In the genomic region with DNA sequence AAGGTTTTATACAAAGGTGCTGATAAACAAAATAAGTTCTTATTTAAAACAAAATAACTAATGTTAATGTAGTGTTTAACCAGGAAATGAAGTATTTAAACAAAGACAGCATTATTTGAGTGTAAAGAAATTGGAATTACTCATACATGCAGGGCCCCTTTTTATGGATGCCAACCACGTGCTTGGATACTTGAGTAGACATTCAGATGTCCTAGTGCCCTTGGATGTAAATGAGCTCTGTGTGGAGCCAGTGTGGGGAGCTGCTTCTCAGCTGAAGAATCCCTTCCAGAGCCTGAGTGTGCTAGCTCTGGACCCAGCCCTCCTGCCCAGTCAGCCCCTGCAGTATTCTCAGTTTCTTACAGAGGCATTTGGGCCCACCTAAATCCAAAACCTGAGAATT, we compare ENCODE assay signal across 14 cellular contexts.
A peak's percentile ranks its signal among the peaks of the same experiment; 100 is the strongest.
DNase-seq lines count a peak whose midpoint lies in the region; ATAC-seq and TF ChIP-seq lines count a peak whose summit lies in the region.
"Had no signal": no experiment of that assay in that cellular context is flagged by ENCODE, and none has a peak within 500 bp of the region (broad histone marks: within the 10 kb centered on the region; RNA-seq: fewer than 3 reads in every experiment).

No MANE protein-coding gene starts in this region.

- no peak for TF ChIP-seq CTCF in KMS-11 (conservative IDR thresholded peaks at IDR 0.05; ENCODE audit: low read depth, low read length)

- DNase-seq in DMS53 (lab: John Stamatoyannopoulos, UW) (peak; percentile 48), astrocyte of the hippocampus (ENCODE audit: low read depth, low spot score) (peak; percentile 52), left kidney (ENCODE audit: low read depth, low spot score) (peak; percentile 52), 8988T (no peak), NCI-H1092 treated with DMSO at 0.1 percent for 48 hours (lab: John Stamatoyannopoulos, UW) (no peak), NCI-H748 treated with DMSO at 0.1 percent for 48 hours (lab: John Stamatoyannopoulos, UW) (no peak)
- DNase-seq: colonic mucosa; GF-D8; NCI-H1105 treated with DMSO at 0.1 percent for 48 hours; NCI-H510A treated with DMSO at 0.1 percent for 48 hours; stimulated activated CD4-positive, alpha-beta T cell treated with anti-CD3 and anti-CD28 coated beads, Interleukin-4, amount 100 ng/mL, for 1 hour had no signal

- no peak for ATAC-seq in GM19351 (IDR thresholded peaks at IDR 0.05; ENCODE audit: unreplicated experiment)
- ATAC-seq: stimulated activated memory B cell treated with anti-CD40 and anti-IgM and Interleukin-4, amounts not matched to agents 10 μg/mL and 1 μg/mL and 100 μg/mL, for 72 hours had no signal

- H3K4me2 ChIP-seq in KMS-11, result no peak overlapping the region

- H3K79me2 ChIP-seq in KMS-11 (ENCODE audit: insufficient read depth, low read depth), result no peaks in the 10 kb centered on the region

- no peaks in the 10 kb centered on the region for H3K27me3 ChIP-seq in KMS-11 (ENCODE audit: insufficient read depth, low read depth)
- H3K27me3 ChIP-seq: colonic mucosa had no signal

- H3K4me1 ChIP-seq in KMS-11 (ENCODE audit: low read depth, poor library complexity, severe bottlenecking), result peaks cover 22% of the 10 kb centered on the region
- H3K4me1 ChIP-seq: colonic mucosa had no signal

- no peak overlapping the region for H2AFZ ChIP-seq in KMS-11 (ENCODE audit: low read depth)

- peak overlapping the region; percentile 9; the same call in 1 of the 2 replicates for H3K27ac ChIP-seq in KMS-11
- H3K27ac ChIP-seq: colonic mucosa had no signal

- no peaks in the 10 kb centered on the region for H3K36me3 ChIP-seq in KMS-11 (ENCODE audit: insufficient read depth)
- H3K36me3 ChIP-seq: colonic mucosa had no signal

- H4K20me1 ChIP-seq in KMS-11 (ENCODE audit: insufficient read depth), result no peaks in the 10 kb centered on the region

- no peak overlapping the region for H3K4me3 ChIP-seq in KMS-11 (IDR thresholded peaks at IDR 0.05; ENCODE audit: insufficient read depth, low read depth, low read length)
- H3K4me3 ChIP-seq: colonic mucosa had no signal

- no peak overlapping the region for H3K9ac ChIP-seq in KMS-11

Comparison
In these comparisons a context has a peak if more than half of its experiments do, and no peak if none do; other contexts are left out.
1. DNase-seq: peak in DMS53 (single experiment), astrocyte of the hippocampus (single experiment) and left kidney (single experiment); none in 8988T (single experiment), NCI-H1092 treated with DMSO at 0.1 percent for 48 hours (single experiment) and NCI-H748 treated with DMSO at 0.1 percent for 48 hours (single experiment).